Comparison of ENCODE assay signal across 16 cellular contexts in genomic region chr7:78125884-78126283, GRCh38.
DNase-seq lines count a peak whose midpoint lies in the region; TF ChIP-seq lines count a peak whose summit lies in the region.
"Had no signal": no experiment of that assay in that cellular context is flagged by ENCODE, and none has a peak within 500 bp of the region (broad histone marks: within the 10 kb centered on the region; RNA-seq: fewer than 3 reads in every experiment).

No MANE protein-coding gene starts in this region.

- no peaks in the 10 kb centered on the region for H3K36me3 ChIP-seq in PC-9 (ENCODE audit: low read depth)

- no peak overlapping the region for H2AFZ ChIP-seq in PC-9
- H2AFZ ChIP-seq: hepatocyte had no signal

- CTCF ChIA-PET in PC-9 (lab: Charles Lee): interaction anchor here (0.5 kb wide), 1 partner anchor 36 kb away, joined by 11 read pairs; no protein-coding TSS in a partner anchor

- H4K20me1 ChIP-seq in PC-9 (ENCODE audit: insufficient read depth): no peaks in the 10 kb centered on the region

- no peaks in the 10 kb centered on the region for H3K4me1 ChIP-seq in PC-9 (replicated peaks; ENCODE audit: insufficient read depth)

- no peak overlapping the region for H3K4me2 ChIP-seq in PC-9
- H3K4me2 ChIP-seq: hepatocyte had no signal

- no peaks in the 10 kb centered on the region for H3F3A ChIP-seq in PC-9 (ENCODE audit: insufficient read depth, low read depth)

- POLR2A ChIA-PET in PC-9 (lab: Charles Lee; ENCODE audit: unreplicated experiment): no interaction called here

- H3K27ac ChIP-seq in epithelial cell of prostate: no peak overlapping the region
- H3K27ac ChIP-seq in PC-9: no peak overlapping the region
- H3K27ac ChIP-seq: hepatocyte, SK-N-MC had no signal

- H3K9me3 ChIP-seq in PC-9 (ENCODE audit: insufficient read depth, low read depth): no peaks in the 10 kb centered on the region

- peaks cover 5% of the 10 kb centered on the region; the same call in 1 of the 2 replicates for H3K27me3 ChIP-seq in PC-9 (ENCODE audit: insufficient read depth, low read depth)
- H3K27me3 ChIP-seq: hepatocyte had no signal

- TF ChIP-seq CTCF in PC-9 (conservative IDR thresholded peaks at IDR 0.05): no peak

- DNase-seq in ELR (ENCODE audit: low read depth) (peak; percentile 31), NCI-H774 (lab: John Stamatoyannopoulos, UW) (peak; percentile 61), epithelial cell of prostate (ENCODE audit: low read depth, low spot score) (peak; percentile 52), renal cortical epithelial cell (ENCODE audit: low read depth) (peak; percentile 19), NCI-H1694 (lab: John Stamatoyannopoulos, UW) (no peak), PC-9 (no peak)
- DNase-seq in activated CD4-positive, alpha-beta T cell treated with anti-CD3 and anti-CD28 coated beads for 1 hour: no peak
- DNase-seq: activated CD8-positive, alpha-beta T cell treated with anti-CD3 and anti-CD28 coated beads, Interleukin-2, amount 10 ng/mL, durations not matched to agents 7 days and 5 days; CD4-positive, alpha-beta T cell; left colon; NCI-H1092 treated with DMSO at 0.1 percent for 48 hours; occipital lobe; stimulated activated CD4-positive, alpha-beta T cell treated with anti-CD3 and anti-CD28 coated beads, Interleukin-4, amount 100 ng/mL, for 24 hours had no signal

- no TSS peak for BruUV-seq in PC-9 (replicated peaks; lab: Mats Ljungman, UMichigan)

- no peaks in the 10 kb centered on the region for H3K9me2 ChIP-seq in PC-9 (ENCODE audit: insufficient read depth)

- H3K4me3 ChIP-seq in PC-9: no peak overlapping the region
- H3K4me3 ChIP-seq: GM12878, hepatocyte, SK-N-MC had no signal

- intact Hi-C loops in PC-9 (cut with micrococcal nuclease; ENCODE audit: unreplicated experiment): no loop called here

- H3K79me2 ChIP-seq in PC-9 (ENCODE audit: low read depth): no peaks in the 10 kb centered on the region
- H3K79me2 ChIP-seq: hepatocyte had no signal

Comparison
In these comparisons a context has a peak if more than half of its experiments do, and no peak if none do; other contexts are left out.
1. DNase-seq: peak in ELR (single experiment), NCI-H774 (single experiment), epithelial cell of prostate (single experiment) and renal cortical epithelial cell (single experiment); none in NCI-H1694 (single experiment), PC-9 (0 of 2) and activated CD4-positive, alpha-beta T cell treated with anti-CD3 and anti-CD28 coated beads for 1 hour (single experiment).